In genomic region chr5:157987259-157987658, GRCh38 we compare ENCODE assay signal across 25 cellular contexts.
"Had no signal": no experiment of that assay in that cellular context is flagged by ENCODE, and none has a peak within 500 bp of the region (broad histone marks: within the 10 kb centered on the region; RNA-seq: fewer than 3 reads in every experiment).

No MANE protein-coding gene starts in this region.

- H2AFZ ChIP-seq: neural progenitor cell had no signal

- H3K9ac ChIP-seq: neural progenitor cell had no signal

- H3K36me3 Mint-ChIP-seq: neural progenitor cell; stimulated activated naive B cell treated with anti-CD40 and anti-IgM and Interleukin-4, amounts not matched to agents 10 μg/mL and 1 μg/mL and 100 μg/mL, for 72 hours had no signal

- H3K4me2 ChIP-seq: neural progenitor cell had no signal

- ATAC-seq: naive thymus-derived CD4-positive, alpha-beta T cell; pancreas; psoas muscle; stimulated activated effector memory CD8-positive, alpha-beta T cell treated with anti-CD3 and anti-CD28 coated beads, Interleukin-12 subunit alpha, Interleukin-12 subunit beta, amount 100 ng/mL, for 72 hours; stimulated activated naive B cell treated with anti-CD40 and anti-IgM and Interleukin-4, amounts not matched to agents 10 μg/mL and 1 μg/mL and 100 μg/mL, for 72 hours had no signal

- H3K9me3 ChIP-seq: neutrophil, pancreas, psoas muscle, right lobe of liver, stomach, thoracic aorta, thyroid gland, upper lobe of left lung, vagina had no signal

- H3K36me3 ChIP-seq: neural progenitor cell, neutrophil, pancreas, right lobe of liver, sigmoid colon, stomach, thoracic aorta, thyroid gland, tibial nerve, upper lobe of left lung, vagina had no signal

- H3K27ac ChIP-seq: neural progenitor cell, neutrophil, pancreas, psoas muscle, right lobe of liver, sigmoid colon, stomach, thoracic aorta, thyroid gland, tibial nerve, upper lobe of left lung, vagina had no signal

- H3K4me1 Mint-ChIP-seq: neural progenitor cell; stimulated activated effector memory CD8-positive, alpha-beta T cell treated with anti-CD3 and anti-CD28 coated beads, Interleukin-12 subunit alpha, Interleukin-12 subunit beta, amount 100 ng/mL, for 72 hours; stimulated activated naive B cell treated with anti-CD40 and anti-IgM and Interleukin-4, amounts not matched to agents 10 μg/mL and 1 μg/mL and 100 μg/mL, for 72 hours had no signal

- H3K27ac Mint-ChIP-seq: naive thymus-derived CD4-positive, alpha-beta T cell; nephron; neural progenitor cell; stimulated activated effector memory CD8-positive, alpha-beta T cell treated with anti-CD3 and anti-CD28 coated beads, Interleukin-12 subunit alpha, Interleukin-12 subunit beta, amount 100 ng/mL, for 72 hours; stimulated activated naive B cell treated with anti-CD40 and anti-IgM and Interleukin-4, amounts not matched to agents 10 μg/mL and 1 μg/mL and 100 μg/mL, for 72 hours; stimulated activated naive CD8-positive, alpha-beta T cell treated with anti-CD3 and anti-CD28 coated beads, Interleukin-15, Interleukin-2, amounts not matched to agents 100 ng/mL and 50 ng/mL, for 24 hours had no signal

- DNase-seq: naive thymus-derived CD4-positive, alpha-beta T cell; nucleus accumbens; psoas muscle; right lobe of liver; sigmoid colon; small intestine; stimulated activated CD4-positive, alpha-beta T cell treated with anti-CD3 and anti-CD28 coated beads, Interleukin-15, amount 100 ng/mL, for 24 hours; stimulated activated CD4-positive, alpha-beta T cell treated with anti-CD3 and anti-CD28 coated beads, Interleukin-2, amount 100 ng/mL, for 24 hours; stimulated activated CD4-positive, alpha-beta T cell treated with anti-CD3 and anti-CD28 coated beads, Interleukin-2, amount 100 ng/mL, for 48 hours; stimulated activated CD4-positive, alpha-beta T cell treated with anti-CD3 and anti-CD28 coated beads, Interleukin-4, amount 100 ng/mL, for 24 hours; stimulated activated naive B cell treated with anti-CD40 and anti-IgM and Interleukin-4, amounts not matched to agents 10 μg/mL and 1 μg/mL and 100 μg/mL, for 72 hours; stimulated activated naive CD4-positive, alpha-beta T cell treated with Interleukin-2 at 50 U/mL for 16 hours; stomach; thyroid gland; trophoblast cell had no signal

- H3K4me1 ChIP-seq: neural progenitor cell, pancreas, psoas muscle, right lobe of liver, thyroid gland, upper lobe of left lung had no signal

- H3K4me3 ChIP-seq: neural progenitor cell, pancreas, psoas muscle, right lobe of liver, sigmoid colon, stomach, thoracic aorta, thyroid gland, tibial nerve, upper lobe of left lung, vagina had no signal

- H3K27me3 ChIP-seq: neural progenitor cell, pancreas, right lobe of liver, sigmoid colon, stomach, thyroid gland, tibial nerve, upper lobe of left lung, vagina had no signal

- H3K4me3 Mint-ChIP-seq: naive thymus-derived CD4-positive, alpha-beta T cell; nephron; neural progenitor cell; stimulated activated effector memory CD8-positive, alpha-beta T cell treated with anti-CD3 and anti-CD28 coated beads, Interleukin-12 subunit alpha, Interleukin-12 subunit beta, amount 100 ng/mL, for 72 hours; stimulated activated naive B cell treated with anti-CD40 and anti-IgM and Interleukin-4, amounts not matched to agents 10 μg/mL and 1 μg/mL and 100 μg/mL, for 72 hours; stimulated activated naive CD8-positive, alpha-beta T cell treated with anti-CD3 and anti-CD28 coated beads, Interleukin-15, Interleukin-2, amounts not matched to agents 100 ng/mL and 50 ng/mL, for 24 hours had no signal
